21 cellular contexts compared by ENCODE assay signal in genomic region chr3:196251918-196252317, GRCh38. TPM values are rescaled to one million over a fixed set of nuclear protein-coding genes. Genes with fewer than 3 reads are reported as not detected.
A peak's percentile ranks its signal among the peaks of the same experiment; 100 is the strongest.
DNase-seq lines count a peak whose midpoint lies in the region; ATAC-seq and TF ChIP-seq lines count a peak whose summit lies in the region.
"Had no signal": no experiment of that assay in that cellular context is flagged by ENCODE, and none has a peak within 500 bp of the region (broad histone marks: within the 10 kb centered on the region; RNA-seq: fewer than 3 reads in every experiment).

No MANE protein-coding gene starts in this region.

- H3K27ac Mint-ChIP-seq in activated T-helper 17 cell treated with anti-CD3 and anti-CD28 coated beads, Interleukin-2, amount 50 U/mL, for 72 hours, result peak overlapping the region; percentile 75
- H3K27ac Mint-ChIP-seq in memory B cell, result no peak overlapping the region
- H3K27ac Mint-ChIP-seq in T-cell, result no peak overlapping the region
- H3K27ac Mint-ChIP-seq: HFFc6 had no signal

- no peaks in the 10 kb centered on the region for H3K4me1 ChIP-seq in upper lobe of right lung
- H3K4me1 ChIP-seq: HAP-1 had no signal

- H3K4me1 Mint-ChIP-seq in activated T-helper 17 cell treated with anti-CD3 and anti-CD28 coated beads, Interleukin-2, amount 50 U/mL, for 72 hours, result peaks cover 19% of the 10 kb centered on the region
- H3K4me1 Mint-ChIP-seq in memory B cell (peaks cover 6% of the 10 kb centered on the region), T-cell (peaks cover 4 to 17% (median 5%) of the 10 kb centered on the region in 3 donors)

- POLR2A ChIA-PET in T-cell (lab: Charles Lee), result no interaction called here

- H3K4me3 ChIP-seq in GM12865 (ENCODE audit: low read depth, low read length), result no peak overlapping the region
- no peak overlapping the region for H3K4me3 ChIP-seq in upper lobe of right lung
- H3K4me3 ChIP-seq: HAP-1, SK-N-MC had no signal

- peak overlapping the region; percentile 40 for H3K4me3 Mint-ChIP-seq in activated T-helper 17 cell treated with anti-CD3 and anti-CD28 coated beads, Interleukin-2, amount 50 U/mL, for 72 hours
- H3K4me3 Mint-ChIP-seq in memory B cell (no peak overlapping the region), T-cell (no peak overlapping the region)
- H3K4me3 Mint-ChIP-seq: HFFc6 had no signal

- CTCF ChIA-PET in T-cell (lab: Charles Lee), result interaction anchor here (0.6 to 1.0 kb wide), 2 partner anchors 66 to 192 kb away, joined by 3 read pairs; no protein-coding TSS in a partner anchor

- DNase-seq in GM12865 (ENCODE audit: low read depth), result peak; percentile 30
- DNase-seq in memory B cell (ENCODE audit: low spot score in 2 of 2), result peak; percentile 18 to 21
- no peak for DNase-seq in upper lobe of right lung
- DNase-seq in T-cell, result no peak
- DNase-seq in NCI-H82 treated with DMSO at 0.1 percent for 48 hours (lab: John Stamatoyannopoulos, UW; ENCODE audit: unreplicated experiment), result no peak
- DNase-seq in D341Med (ENCODE audit: low spot score), result no peak
- DNase-seq: Calu3, GOT3, HFFc6, KG1, MM.1S, NCI-H1694, NCI-H2081, NCI-H2227 treated with DMSO at 0.1 percent for 48 hours, NCI-H510A, NCI-H748 treated with DMSO at 0.1 percent for 48 hours, SIG-M5 had no signal

- no peak for TF ChIP-seq CTCF in GM12865 (IDR thresholded peaks at IDR 0.05; ENCODE audit: insufficient read depth, low read depth, low read length, missing control alignments)
- TF ChIP-seq CTCF in upper lobe of right lung (IDR thresholded peaks at IDR 0.05), result no peak

- no peak for ATAC-seq in activated T-helper 17 cell treated with anti-CD3 and anti-CD28 coated beads, Interleukin-2, amount 50 U/mL, for 72 hours (replicated peaks)
- ATAC-seq in memory B cell (ENCODE audit: low read depth) (peak; percentile 94), upper lobe of right lung (peak; percentile 45), T-cell (replicated peaks in 1 of 4) (no peak)

- H3K9me3 ChIP-seq in upper lobe of right lung, result no peaks in the 10 kb centered on the region
- H3K9me3 ChIP-seq: HAP-1 had no signal

- H3K36me3 Mint-ChIP-seq in activated T-helper 17 cell treated with anti-CD3 and anti-CD28 coated beads, Interleukin-2, amount 50 U/mL, for 72 hours (ENCODE audit: low read depth), result peaks cover 54% of the 10 kb centered on the region
- H3K36me3 Mint-ChIP-seq in memory B cell (peaks cover 15% of the 10 kb centered on the region), T-cell (peaks cover 25% of the 10 kb centered on the region)

- H3K27ac ChIP-seq in upper lobe of right lung, result no peak overlapping the region
- H3K27ac ChIP-seq: SK-N-MC had no signal

- no peaks in the 10 kb centered on the region for H3K9me3 Mint-ChIP-seq in activated T-helper 17 cell treated with anti-CD3 and anti-CD28 coated beads, Interleukin-2, amount 50 U/mL, for 72 hours
- no peaks in the 10 kb centered on the region for H3K9me3 Mint-ChIP-seq in memory B cell
- no peaks in the 10 kb centered on the region for H3K9me3 Mint-ChIP-seq in T-cell
- H3K9me3 Mint-ChIP-seq: HFFc6 had no signal

- intact Hi-C loops in upper lobe of right lung (cut with DNase I), result no loop called here

- no peaks in the 10 kb centered on the region for H3K27me3 ChIP-seq in upper lobe of right lung

- peaks cover 43% of the 10 kb centered on the region for H3K36me3 ChIP-seq in upper lobe of right lung

- no peaks in the 10 kb centered on the region for H3K27me3 Mint-ChIP-seq in activated T-helper 17 cell treated with anti-CD3 and anti-CD28 coated beads, Interleukin-2, amount 50 U/mL, for 72 hours
- no peaks in the 10 kb centered on the region for H3K27me3 Mint-ChIP-seq in memory B cell
- H3K27me3 Mint-ChIP-seq in T-cell, result no peaks in the 10 kb centered on the region

RNA-seq across cellular contexts. Expression of gene SLC51A, which starts 35.6 kb away (rescaled TPM):
- not detected for total RNA-seq in activated T-helper 17 cell treated with anti-CD3 and anti-CD28 coated beads, Interleukin-2, amount 50 U/mL, for 72 hours
- total RNA-seq in upper lobe of right lung (not detected), T-cell (not detected)
- total RNA-seq: A673, Calu3, HFFc6 had no signal

RNA-seq across cellular contexts. Expression of gene PCYT1A, which starts 35.6 kb away (rescaled TPM):
- 10 to 100 TPM; 50.8 to 62.0 TPM for total RNA-seq in activated T-helper 17 cell treated with anti-CD3 and anti-CD28 coated beads, Interleukin-2, amount 50 U/mL, for 72 hours
- total RNA-seq in upper lobe of right lung, result 58.4 TPM
- total RNA-seq in T-cell, result 10 to 100 TPM; 61.1 to 87.9 (median 64.1) TPM

RNA-seq across cellular contexts. Expression of gene ZDHHC19, which starts 40.7 kb away (rescaled TPM):
- not detected for total RNA-seq in activated T-helper 17 cell treated with anti-CD3 and anti-CD28 coated beads, Interleukin-2, amount 50 U/mL, for 72 hours
- not detected for total RNA-seq in upper lobe of right lung
- total RNA-seq in T-cell, result under 1 TPM in 2 of 5 donors, not detected in 3; 0.49 to 0.54 TPM
- total RNA-seq: A673, Calu3, HFFc6 had no signal

Comparison
In these comparisons a context has a peak if more than half of its experiments do, and no peak if none do; other contexts are left out.
1. DNase-seq: peak in GM12865 (single experiment) and memory B cell (2 of 2); none in upper lobe of right lung (single experiment), T-cell (0 of 34), NCI-H82 treated with DMSO at 0.1 percent for 48 hours (single experiment) and D341Med (single experiment).
2. ATAC-seq: peak in memory B cell (single experiment) and upper lobe of right lung (single experiment); none in activated T-helper 17 cell treated with anti-CD3 and anti-CD28 coated beads, Interleukin-2, amount 50 U/mL, for 72 hours (single experiment) and T-cell (0 of 4).